29 cellular contexts compared by ENCODE assay signal in the genomic region with DNA sequence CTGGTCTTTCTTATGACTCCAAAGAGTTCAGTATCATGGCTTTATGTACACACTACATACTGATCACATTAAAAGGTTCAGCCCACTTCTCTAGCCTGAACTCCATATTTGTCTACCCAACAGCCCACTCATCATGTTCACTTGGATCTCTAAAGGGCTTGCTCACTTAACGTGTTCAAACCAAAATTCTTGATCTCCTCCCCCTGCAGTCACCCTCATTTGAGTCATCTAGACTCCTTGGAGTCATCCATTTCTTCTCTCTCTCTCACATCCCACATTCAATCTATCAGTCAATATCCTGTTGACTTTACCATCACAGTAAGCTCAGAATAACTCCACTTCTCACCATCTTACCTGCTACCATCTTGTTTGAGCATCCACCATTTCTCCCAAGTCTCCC.
"Had no signal": no experiment of that assay in that cellular context is flagged by ENCODE, and none has a peak within 500 bp of the region (broad histone marks: within the 10 kb centered on the region; RNA-seq: fewer than 3 reads in every experiment).

No MANE protein-coding gene starts in this region.

- H3K27me3 ChIP-seq: ascending aorta, breast epithelium, dorsolateral prefrontal cortex, foreskin keratinocyte, gastrocnemius medialis, heart left ventricle had no signal

- H3K27ac Mint-ChIP-seq: activated CD4-positive, alpha-beta T cell treated with anti-CD3 and anti-CD28 coated beads, Interleukin-2, amount 10 ng/mL, durations not matched to agents 7 days and 5 days; activated naive CD4-positive, alpha-beta T cell treated with anti-CD3 and anti-CD28 coated beads, Interleukin-2, amount 10 ng/mL, durations not matched to agents 7 days and 5 days; activated naive CD4-positive, alpha-beta T cell treated with anti-CD3 and anti-CD28 coated beads, Interleukin-2, amount 50 U/mL, for 72 hours; activated naive CD8-positive, alpha-beta T cell treated with anti-CD3 and anti-CD28 coated beads, Interleukin-2, amount 10 ng/mL, durations not matched to agents 7 days and 5 days; activated T-cell treated with anti-CD3 and anti-CD28 coated beads, Interleukin-2, amount 50 U/mL, for 24 hours; activated T-helper 1 cell treated with anti-CD3 and anti-CD28 coated beads, Interleukin-12 subunit alpha, Interleukin-12 subunit beta, Interleukin-2, Interleukin-4 antibody, amounts not matched to agents 30 ng/mL and 10 ng/mL and 1 ng/mL, durations not matched to agents 14 hours and 24 hours and 36 hours; brain; dendritic cell treated with granulocyte-macrophage colony-stimulating factor and Interleukin-4, amounts not matched to agents 40 ng/mL and 50 ng/mL, for 4 days; endodermal cell had no signal

- H3K9me3 Mint-ChIP-seq: activated T-cell treated with anti-CD3 and anti-CD28 coated beads, Interleukin-2, amount 50 U/mL, for 24 hours; central memory CD8-positive, alpha-beta T cell had no signal

- H3K36me3 ChIP-seq: ascending aorta, breast epithelium, gastrocnemius medialis, heart left ventricle had no signal

- ATAC-seq: esophagus mucosa, foreskin keratinocyte, gastrocnemius medialis, heart left ventricle had no signal

- H3K27ac ChIP-seq: ascending aorta, breast epithelium, coronary artery, dorsolateral prefrontal cortex, foreskin keratinocyte, gastrocnemius medialis, heart left ventricle had no signal

- H3K4me3 ChIP-seq: ascending aorta, breast epithelium, coronary artery, dorsolateral prefrontal cortex, gastrocnemius medialis, heart left ventricle had no signal

- H3K9me3 ChIP-seq: ascending aorta, breast epithelium, gastrocnemius medialis, heart left ventricle had no signal

- DNase-seq: activated CD4-positive, alpha-beta T cell treated with anti-CD3 and anti-CD28 coated beads for 4 hours; activated CD4-positive, alpha-beta T cell treated with anti-CD3 and anti-CD28 coated beads, Interleukin-2, amount 10 ng/mL, durations not matched to agents 7 days and 5 days; activated CD4-positive, alpha-beta T cell treated with anti-CD3 and anti-CD28 coated beads, Interleukin-2, amount 50 U/mL, for 48 hours; activated CD4-positive, CD25-positive, alpha-beta regulatory T cell; activated CD4-positive, CD25-positive, alpha-beta regulatory T cell treated with anti-CD3 and anti-CD28 coated beads, Interleukin-2, amount 50 U/mL, for 72 hours; activated CD8-positive, alpha-beta memory T cell treated with anti-CD3 and anti-CD28 coated beads, Interleukin-2, amount 50 U/mL, for 48 hours; activated gamma-delta T cell; activated naive CD4-positive, alpha-beta T cell; activated naive CD4-positive, alpha-beta T cell treated with anti-CD3 and anti-CD28 coated beads, Interleukin-2, amount 10 ng/mL, durations not matched to agents 7 days and 5 days; activated naive CD8-positive, alpha-beta T cell treated with anti-CD3 and anti-CD28 coated beads, Interleukin-2, amount 10 ng/mL, durations not matched to agents 7 days and 5 days; activated T-cell treated with anti-CD3 and anti-CD28 coated beads for 4 hours; activated T-cell treated with anti-CD3 and anti-CD28 coated beads, Interleukin-2, amount 50 U/mL, for 24 hours; dorsolateral prefrontal cortex; effector memory CD4-positive, alpha-beta T cell; endodermal cell; gastrocnemius medialis; glutamatergic neuron; heart left ventricle; T-helper 2 cell had no signal

- H3K27me3 Mint-ChIP-seq: brain had no signal

- H3K36me3 Mint-ChIP-seq: activated naive CD4-positive, alpha-beta T cell treated with anti-CD3 and anti-CD28 coated beads, Interleukin-2, amount 10 ng/mL, durations not matched to agents 7 days and 5 days; activated naive CD4-positive, alpha-beta T cell treated with anti-CD3 and anti-CD28 coated beads, Interleukin-2, amount 50 U/mL, for 72 hours; brain had no signal

- H3K4me3 Mint-ChIP-seq: activated CD4-positive, alpha-beta T cell treated with anti-CD3 and anti-CD28 coated beads, Interleukin-2, amount 10 ng/mL, durations not matched to agents 7 days and 5 days; activated naive CD4-positive, alpha-beta T cell treated with anti-CD3 and anti-CD28 coated beads, Interleukin-2, amount 10 ng/mL, durations not matched to agents 7 days and 5 days; activated naive CD8-positive, alpha-beta T cell treated with anti-CD3 and anti-CD28 coated beads, Interleukin-2, amount 10 ng/mL, durations not matched to agents 7 days and 5 days; activated T-cell treated with anti-CD3 and anti-CD28 coated beads, Interleukin-2, amount 50 U/mL, for 24 hours; activated T-helper 1 cell treated with anti-CD3 and anti-CD28 coated beads, Interleukin-12 subunit alpha, Interleukin-12 subunit beta, Interleukin-2, Interleukin-4 antibody, amounts not matched to agents 30 ng/mL and 10 ng/mL and 1 ng/mL, durations not matched to agents 14 hours and 24 hours and 36 hours; brain; central memory CD8-positive, alpha-beta T cell; dendritic cell treated with granulocyte-macrophage colony-stimulating factor and Interleukin-4, amounts not matched to agents 40 ng/mL and 50 ng/mL, for 4 days; endodermal cell had no signal

- H3K4me1 Mint-ChIP-seq: activated naive CD4-positive, alpha-beta T cell treated with anti-CD3 and anti-CD28 coated beads, Interleukin-2, amount 10 ng/mL, durations not matched to agents 7 days and 5 days; central memory CD8-positive, alpha-beta T cell had no signal
